ENCODE assay signal across 28 cellular contexts in genomic region chr6:142790257-142790656, GRCh38.
"Had no signal": no experiment of that assay in that cellular context is flagged by ENCODE, and none has a peak within 500 bp of the region (broad histone marks: within the 10 kb centered on the region; RNA-seq: fewer than 3 reads in every experiment).

No MANE protein-coding gene starts in this region.

- H3K27ac Mint-ChIP-seq: activated B cell treated with CpG ODN at 0.5 μM for 24 hours; activated naive CD8-positive, alpha-beta T cell treated with anti-CD3 and anti-CD28 coated beads, Interleukin-2, amount 10 ng/mL, durations not matched to agents 7 days and 5 days; activated T-helper 2 cell treated with anti-CD3 and anti-CD28 coated beads, Interferon-gamma antibody, Interleukin-2, Interleukin-4, amounts not matched to agents 10 μg/mL and 5 μg/mL and 100 μg/mL, durations not matched to agents 14 hours and 24 hours and 36 hours; dendritic cell treated with granulocyte-macrophage colony-stimulating factor and Interleukin-4, amounts not matched to agents 40 ng/mL and 50 ng/mL, for 4 days; endodermal cell; immature natural killer cell; natural killer cell; neural progenitor cell; T-helper 2 cell treated with Interferon-gamma antibody and Interleukin-4, amounts not matched to agents 5 μg/mL and 100 μg/mL, for 36 hours had no signal

- H3K9ac ChIP-seq: neural progenitor cell, parathyroid adenoma had no signal

- H3K9me3 ChIP-seq: esophagus muscularis mucosa, heart left ventricle, psoas muscle, stomach, thyroid gland, upper lobe of right lung had no signal

- H3K27me3 ChIP-seq: esophagus muscularis mucosa, foreskin keratinocyte, heart left ventricle, neural progenitor cell, stomach, thyroid gland, upper lobe of right lung had no signal

- H3K79me2 ChIP-seq: parathyroid adenoma had no signal

- H3K27me3 Mint-ChIP-seq: activated B cell treated with CpG ODN at 0.5 μM for 24 hours; activated naive CD8-positive, alpha-beta T cell treated with anti-CD3 and anti-CD28 coated beads, Interleukin-2, amount 10 ng/mL, durations not matched to agents 7 days and 5 days; dendritic cell treated with granulocyte-macrophage colony-stimulating factor and Interleukin-4, amounts not matched to agents 40 ng/mL and 50 ng/mL, for 4 days had no signal

- H3K4me1 Mint-ChIP-seq: neural progenitor cell had no signal

- H2AFZ ChIP-seq: neural progenitor cell, parathyroid adenoma had no signal

- H3K4me3 ChIP-seq: esophagus muscularis mucosa, heart left ventricle, neural progenitor cell, psoas muscle, stomach, thyroid gland, upper lobe of right lung had no signal

- DNase-seq: activated B cell treated with CpG ODN at 0.5 μM for 24 hours; activated CD4-positive, alpha-beta T cell treated with anti-CD3 and anti-CD28 coated beads for 4 hours; activated CD4-positive, alpha-beta T cell treated with anti-CD3 and anti-CD28 coated beads, Interleukin-2, amount 50 U/mL, for 48 hours; activated CD8-positive, alpha-beta memory T cell treated with anti-CD3 and anti-CD28 coated beads, Interleukin-2, amount 50 U/mL, for 48 hours; activated naive CD8-positive, alpha-beta T cell treated with anti-CD3 and anti-CD28 coated beads, Interleukin-2, amount 10 ng/mL, durations not matched to agents 7 days and 5 days; activated T-cell treated with anti-CD3 and anti-CD28 coated beads, Interleukin-2, amount 50 U/mL, for 4 hours; amniotic stem cell; caudate nucleus; endodermal cell; foreskin keratinocyte; heart left ventricle; hypothalamus; immature natural killer cell; midbrain; natural killer cell; occipital lobe; psoas muscle; stimulated activated CD4-positive, alpha-beta T cell treated with anti-CD3 and anti-CD28 coated beads, Interleukin-2, amount 100 ng/mL, for 48 hours; stomach; T-helper 1 cell; thyroid gland; upper lobe of right lung had no signal

- H3K9me3 Mint-ChIP-seq: activated B cell treated with CpG ODN at 0.5 μM for 24 hours; activated naive CD8-positive, alpha-beta T cell treated with anti-CD3 and anti-CD28 coated beads, Interleukin-2, amount 10 ng/mL, durations not matched to agents 7 days and 5 days; activated T-cell treated with anti-CD3 and anti-CD28 coated beads, Interleukin-2, amount 50 U/mL, for 4 hours; activated T-helper 2 cell treated with anti-CD3 and anti-CD28 coated beads, Interferon-gamma antibody, Interleukin-2, Interleukin-4, amounts not matched to agents 10 μg/mL and 5 μg/mL and 100 μg/mL, durations not matched to agents 14 hours and 24 hours and 36 hours; dendritic cell treated with granulocyte-macrophage colony-stimulating factor and Interleukin-4, amounts not matched to agents 40 ng/mL and 50 ng/mL, for 4 days; endodermal cell; immature natural killer cell; natural killer cell; neural progenitor cell; T-helper 2 cell treated with Interferon-gamma antibody and Interleukin-4, amounts not matched to agents 5 μg/mL and 100 μg/mL, for 36 hours had no signal

- H3K27ac ChIP-seq: esophagus muscularis mucosa, foreskin keratinocyte, heart left ventricle, neural progenitor cell, parathyroid adenoma, psoas muscle, stomach, thyroid gland, upper lobe of right lung had no signal

- H3K4me1 ChIP-seq: esophagus muscularis mucosa, heart left ventricle, neural progenitor cell, parathyroid adenoma, psoas muscle, thyroid gland, upper lobe of right lung had no signal

- H3K4me3 Mint-ChIP-seq: activated B cell treated with CpG ODN at 0.5 μM for 24 hours; activated naive CD8-positive, alpha-beta T cell treated with anti-CD3 and anti-CD28 coated beads, Interleukin-2, amount 10 ng/mL, durations not matched to agents 7 days and 5 days; activated T-cell treated with anti-CD3 and anti-CD28 coated beads, Interleukin-2, amount 50 U/mL, for 4 hours; dendritic cell treated with granulocyte-macrophage colony-stimulating factor and Interleukin-4, amounts not matched to agents 40 ng/mL and 50 ng/mL, for 4 days; endodermal cell; immature natural killer cell; natural killer cell; neural progenitor cell; T-helper 2 cell treated with Interferon-gamma antibody and Interleukin-4, amounts not matched to agents 5 μg/mL and 100 μg/mL, for 36 hours had no signal

- ATAC-seq: activated T-cell treated with anti-CD3 and anti-CD28 coated beads, Interleukin-2, amount 50 U/mL, for 4 hours; foreskin keratinocyte; heart left ventricle; natural killer cell; psoas muscle; upper lobe of right lung had no signal

- H3K4me2 ChIP-seq: neural progenitor cell had no signal

- H3K36me3 ChIP-seq: esophagus muscularis mucosa, heart left ventricle, neural progenitor cell, stomach, thyroid gland, upper lobe of right lung had no signal

- H3K36me3 Mint-ChIP-seq: natural killer cell, neural progenitor cell had no signal
